ENCODE assay signal across 8 cellular contexts in the genomic region with DNA sequence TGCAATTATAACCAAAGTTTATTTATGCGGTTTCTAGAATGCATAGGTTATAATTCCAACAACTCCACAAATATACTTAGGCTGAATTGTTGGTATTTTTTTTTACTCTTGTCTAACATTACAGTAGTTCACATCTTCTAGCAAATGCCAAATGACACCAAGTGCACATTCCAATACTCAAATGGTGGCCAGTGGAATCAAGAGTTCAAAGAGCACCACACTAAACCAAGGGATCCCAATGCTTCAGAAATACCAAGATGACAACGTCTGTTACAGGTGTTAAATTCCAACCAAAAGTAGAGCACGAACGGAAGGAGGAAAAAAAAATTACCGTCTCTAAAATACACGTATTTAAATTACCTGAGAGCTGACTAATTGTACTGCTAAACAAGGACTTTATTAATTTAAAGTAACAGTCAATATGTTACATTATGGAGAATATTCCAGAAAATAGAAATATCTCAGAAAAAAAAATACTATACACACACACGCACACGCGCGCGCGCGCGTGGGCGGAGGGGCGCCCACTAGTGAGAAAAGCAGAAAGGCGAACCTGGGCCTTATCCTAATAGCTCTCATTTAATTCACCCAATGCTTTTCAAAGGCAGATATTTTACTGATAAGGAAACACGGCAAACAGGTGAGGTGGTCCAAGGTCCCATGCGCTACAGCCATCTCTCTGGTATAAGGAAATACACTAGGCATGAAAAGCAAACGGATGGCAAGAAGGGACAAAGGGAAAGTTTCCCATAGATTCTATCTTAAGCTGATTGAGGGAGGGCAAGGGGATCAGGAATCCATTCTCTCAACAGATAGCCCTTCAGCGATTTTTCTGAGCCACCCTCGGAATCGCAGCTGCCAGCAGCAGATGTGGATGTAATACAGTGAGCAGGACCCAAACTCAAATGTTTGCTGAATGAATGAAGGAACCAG. TPM values are rescaled to one million over a fixed set of nuclear protein-coding genes. Genes with fewer than 3 reads are reported as not detected.
DNase-seq lines count a peak whose midpoint lies in the region; ATAC-seq lines count a peak whose summit lies in the region.

No MANE protein-coding gene starts in this region.

- H2AFZ ChIP-seq in trophoblast cell (ENCODE audit: insufficient read depth, low read length, poor library complexity) = peak overlapping the region; percentile 55

- peaks cover 3 to 5% of the 10 kb centered on the region in 2 experiments for H3K36me3 ChIP-seq in trophoblast cell (ENCODE audit: control insufficient read depth in 1 of 2, insufficient read depth in 2 of 2, low read length in 2 of 2)

- H3K4me2 ChIP-seq in trophoblast cell (ENCODE audit: low read length) = peak overlapping the region; percentile 100

- peak overlapping the region; percentile 5 for H3K18ac ChIP-seq in trophoblast cell (ENCODE audit: low read length)

- DNase-seq in stimulated activated CD4-positive, alpha-beta T cell treated with anti-CD3 and anti-CD28 coated beads, Interleukin-12 subunit alpha, Interleukin-12 subunit beta, amount 100 ng/mL, for 4 hours = peak; percentile 15
- no peak for DNase-seq in stimulated activated CD4-positive, alpha-beta T cell treated with anti-CD3 and anti-CD28 coated beads, Interleukin-1b, Interleukin-23, amount 100 ng/mL, for 48 hours
- peak; percentile 68 for DNase-seq in NCI-H69 (lab: John Stamatoyannopoulos, UW)
- no peak for DNase-seq in left cardiac atrium
- DNase-seq in trophoblast cell = no peak
- DNase-seq in epidermal melanocyte (ENCODE audit: insufficient read length, low spot score) = no peak
- no peak for DNase-seq in OCI-M2 (lab: John Stamatoyannopoulos, UW; ENCODE audit: unreplicated experiment)

- peak overlapping the region; percentile 28 for H3K4ac ChIP-seq in trophoblast cell (ENCODE audit: low read depth, low read length)

- no peaks in the 10 kb centered on the region for H3K27me3 Mint-ChIP-seq in activated naive CD8-positive, alpha-beta T cell

- H4K91ac ChIP-seq in trophoblast cell (ENCODE audit: low read depth, low read length) = no peak overlapping the region

- H2AK5ac ChIP-seq in trophoblast cell (ENCODE audit: low read length) = no peak overlapping the region

- no peak overlapping the region for H3K23ac ChIP-seq in trophoblast cell (ENCODE audit: low read length)

- H3K9ac ChIP-seq in trophoblast cell (ENCODE audit: low read length) = peak overlapping the region; percentile 83

- H3K27me3 ChIP-seq in trophoblast cell (ENCODE audit: insufficient read depth, low read length) = no peaks in the 10 kb centered on the region

- H3K4me3 ChIP-seq in trophoblast cell (ENCODE audit: low read depth, low read length) = peak overlapping the region; percentile 88

- no peak overlapping the region for H4K12ac ChIP-seq in trophoblast cell (ENCODE audit: low read depth, low read length)

- peaks cover 42% of the 10 kb centered on the region for H3K4me1 Mint-ChIP-seq in activated naive CD8-positive, alpha-beta T cell (ENCODE audit: low read depth)

- H2BK5ac ChIP-seq in trophoblast cell (ENCODE audit: low read depth, low read length, poor library complexity) = no peak overlapping the region

- peaks cover 3% of the 10 kb centered on the region for H3K79me2 ChIP-seq in trophoblast cell (ENCODE audit: control insufficient read depth, insufficient read depth, low read length, poor library complexity)

- intact Hi-C loops in left cardiac atrium (cut with DNase I) = no loop called here

- peak overlapping the region; percentile 83 for H4K8ac ChIP-seq in trophoblast cell (ENCODE audit: low read depth, low read length)

- no CpG with 5 or more reads among the region's 23 CpGs for WGBS in trophoblast cell (ENCODE audit: extremely low coverage, insufficient coverage, insufficient read length)

- H3K36me3 Mint-ChIP-seq in activated naive CD8-positive, alpha-beta T cell = peaks cover 4% of the 10 kb centered on the region

- no peaks in the 10 kb centered on the region for H3K9me3 ChIP-seq in trophoblast cell (ENCODE audit: insufficient read depth, low read depth, low read length)

- H2BK12ac ChIP-seq in trophoblast cell (ENCODE audit: low read length) = no peak overlapping the region

- no peak overlapping the region for H2BK120ac ChIP-seq in trophoblast cell (ENCODE audit: insufficient read depth, low read length, poor library complexity)

- H3K4me1 ChIP-seq in trophoblast cell (ENCODE audit: control insufficient read depth in 1 of 2, insufficient read depth in 2 of 2, low read length in 2 of 2) = peaks cover 0 to 2% of the 10 kb centered on the region in 2 experiments

- no peaks in the 10 kb centered on the region for H3K9me3 Mint-ChIP-seq in activated naive CD8-positive, alpha-beta T cell (ENCODE audit: low read depth)

- H3K4me3 Mint-ChIP-seq in activated naive CD8-positive, alpha-beta T cell = peak overlapping the region; percentile 93

- H3K79me1 ChIP-seq in trophoblast cell (ENCODE audit: low read length) = peaks cover 4% of the 10 kb centered on the region

- no peak overlapping the region for H3K14ac ChIP-seq in trophoblast cell (ENCODE audit: low read length)

- H3K27ac Mint-ChIP-seq in activated naive CD8-positive, alpha-beta T cell = peak overlapping the region; percentile 94

- ATAC-seq in left cardiac atrium = peak; percentile 2

- peak overlapping the region; percentile 63 for H3K27ac ChIP-seq in trophoblast cell (ENCODE audit: low read depth, low read length)

RNA-seq across cellular contexts. Expression of a gene that starts 1.0 kb away (rescaled TPM):
- 10 to 100 TPM; 11.7 to 16.5 TPM for total RNA-seq in left cardiac atrium
- 19.4 and 19.6 TPM in 2 replicates for polyA plus RNA-seq in trophoblast cell (2013)

RNA-seq across cellular contexts. Expression of a gene that starts 1.2 kb away (rescaled TPM):
- 10 to 100 TPM; 13.9 to 15.3 TPM for total RNA-seq in left cardiac atrium
- 15.6 and 16.3 TPM in 2 replicates for polyA plus RNA-seq in trophoblast cell (2013)

Comparison
In these comparisons a context has a peak if more than half of its experiments do, and no peak if none do; other contexts are left out.
1. DNase-seq: peak in stimulated activated CD4-positive, alpha-beta T cell treated with anti-CD3 and anti-CD28 coated beads, Interleukin-12 subunit alpha, Interleukin-12 subunit beta, amount 100 ng/mL, for 4 hours (single experiment) and NCI-H69 (single experiment); none in stimulated activated CD4-positive, alpha-beta T cell treated with anti-CD3 and anti-CD28 coated beads, Interleukin-1b, Interleukin-23, amount 100 ng/mL, for 48 hours (single experiment), left cardiac atrium (single experiment), trophoblast cell (0 of 2), epidermal melanocyte (single experiment) and OCI-M2 (single experiment).